ENCODE assay signal across 1 cellular context in genomic region chr5:74337252-74338100, GRCh38.
TF ChIP-seq lines count a peak whose summit lies in the region.

No MANE protein-coding gene starts in this region.

TF ChIP-seq in HEK293, 187 proteins besides CTCF, POLR2A, EP300 and RAD21 (continued from another document):
- TF ChIP-seq ZNF610 (tag by site-specific recombination; IDR thresholded peaks at IDR 0.05; ENCODE audit: borderline replicate concordance): no peak
